ENCODE assay signal across 24 cellular contexts in genomic region chr2:107809835-107810234, GRCh38. TPM values are rescaled to one million over a fixed set of nuclear protein-coding genes. Genes with fewer than 3 reads are reported as not detected.
DNase-seq lines count a peak whose midpoint lies in the region; ATAC-seq and TF ChIP-seq lines count a peak whose summit lies in the region.
"Had no signal": no experiment of that assay in that cellular context is flagged by ENCODE, and none has a peak within 500 bp of the region (broad histone marks: within the 10 kb centered on the region; RNA-seq: fewer than 3 reads in every experiment).

No MANE protein-coding gene starts in this region.

- no peak overlapping the region for H3K4me3 ChIP-seq in foreskin fibroblast (ENCODE audit: low read depth in 1 of 2, low read length in 2 of 2)
- H3K4me3 ChIP-seq: adrenal gland, colonic mucosa, suprapubic skin, vagina had no signal

- ATAC-seq in HG03460 (IDR thresholded peaks at IDR 0.05; ENCODE audit: unreplicated experiment): no peak
- ATAC-seq: activated CD4-positive, CD25-positive, alpha-beta regulatory T cell treated with anti-CD3 and anti-CD28 coated beads, Interleukin-2, amount 50 U/mL, for 24 hours; activated CD8-positive, alpha-beta T cell treated with anti-CD3 and anti-CD28 coated beads for 36 hours; HCT116 had no signal

- DNase-seq in DMS79 (lab: John Stamatoyannopoulos, UW) (peak; percentile 85), NCI-H1436 treated with DMSO at 0.1 percent for 48 hours (lab: John Stamatoyannopoulos, UW) (peak; percentile 77), NCI-H524 (lab: John Stamatoyannopoulos, UW) (peak; percentile 41 to 68), myocyte (ENCODE audit: low read depth) (peak; percentile 41), foreskin fibroblast (no peak), UCSD-AML1 (lab: John Stamatoyannopoulos, UW; ENCODE audit: unreplicated experiment) (no peak)
- DNase-seq: activated CD8-positive, alpha-beta T cell treated with anti-CD3 and anti-CD28 coated beads for 36 hours; activated T-cell treated with anti-CD3 and anti-CD28 coated beads, Interleukin-2, amount 50 U/mL, for 1 hour; adrenal gland; CD4-positive, alpha-beta T cell; colonic mucosa; GF-D8; glutamatergic neuron; Kasumi-1; T1000 had no signal

- no peak for TF ChIP-seq CTCF in foreskin fibroblast (IDR thresholded peaks at IDR 0.05; ENCODE audit: low read depth, low read length)

RNA-seq across cellular contexts. Expression of gene RGPD4, which starts 16.9 kb away (rescaled TPM):
- not detected in 2 replicates for total RNA-seq in myocyte
- not detected for polyA plus RNA-seq in myocyte (2012)
- total RNA-seq: kidney epithelial cell, lung microvascular endothelial cell, progenitor cell of endocrine pancreas, vagina had no signal
- polyA plus RNA-seq: adrenal gland, fibroblast of lung had no signal

Comparison
In these comparisons a context has a peak if more than half of its experiments do, and no peak if none do; other contexts are left out.
1. DNase-seq: peak in DMS79 (single experiment), NCI-H1436 treated with DMSO at 0.1 percent for 48 hours (single experiment), NCI-H524 (2 of 2) and myocyte (single experiment); none in foreskin fibroblast (0 of 2) and UCSD-AML1 (single experiment).